9 cellular contexts compared by ENCODE assay signal in genomic region chr17:8152981-8153549, GRCh38. TPM values are rescaled to one million over a fixed set of nuclear protein-coding genes. Genes with fewer than 3 reads are reported as not detected.
DNase-seq lines count a peak whose midpoint lies in the region; ATAC-seq and TF ChIP-seq lines count a peak whose summit lies in the region.
"Had no signal": no experiment of that assay in that cellular context is flagged by ENCODE, and none has a peak within 500 bp of the region (broad histone marks: within the 10 kb centered on the region; RNA-seq: fewer than 3 reads in every experiment).

No MANE protein-coding gene starts in this region.

- intact Hi-C loops in breast epithelium (cut with DNase I; ENCODE audit: low total_unique reads), result no loop called here
- intact Hi-C loops in MCF 10A (cut with micrococcal nuclease), result loop anchor here (1.0 kb wide), 1 partner anchor 30 kb away; no protein-coding TSS in a partner anchor
- intact Hi-C loops in mammary epithelial cell (cut with micrococcal nuclease), result no loop called here

- H3K36me3 Mint-ChIP-seq in MCF 10A (ENCODE audit: insufficient read depth, unreplicated experiment), result peaks cover 5% of the 10 kb centered on the region

- H3K4me1 Mint-ChIP-seq in MCF 10A (ENCODE audit: insufficient read depth, unreplicated experiment), result peaks cover 27% of the 10 kb centered on the region

- H2BK15ac ChIP-seq in mesendoderm (replicated peaks; ENCODE audit: low read depth), result no peak overlapping the region

- dilution Hi-C loops in mammary epithelial cell (cut with HindIII; ENCODE audit: low sequenced_read_pairs), result no loop called here

- no peak overlapping the region for H3K4ac ChIP-seq in mesendoderm (ENCODE audit: low read depth, low read length)

- no peaks in the 10 kb centered on the region for H3K27me3 Mint-ChIP-seq in MCF 10A (ENCODE audit: insufficient read depth, unreplicated experiment)

- H3K18ac ChIP-seq in mesendoderm (ENCODE audit: low read length), result no peak overlapping the region

- no TSS peak for BruUV-seq in MCF 10A (replicated peaks; lab: Mats Ljungman, UMichigan)
- BruUV-seq in mammary epithelial cell (replicated peaks; lab: Mats Ljungman, UMichigan), result no TSS peak

- peak overlapping the region; percentile 99 for H3K9ac ChIP-seq in mammary epithelial cell (ENCODE audit: insufficient read depth, low read length)
- peak overlapping the region; percentile 40 for H3K9ac ChIP-seq in mesendoderm (ENCODE audit: low read length)

- H3K4me3 ChIP-seq in breast epithelium (peak overlapping the region; percentile 86 to 99 (median 90)), mammary epithelial cell (replicated peaks in 1 of 3; ENCODE audit: insufficient read depth in 1 of 3, low read depth in 2 of 3, low read length in 3 of 3) (peak overlapping the region in 1 of 3 experiments; percentile 28), mesendoderm (ENCODE audit: low read length) (no peak overlapping the region), urinary bladder (ENCODE audit: low read depth, low read length) (peak overlapping the region; percentile 13)

- no peak overlapping the region for H2BK5ac ChIP-seq in mesendoderm (ENCODE audit: low read length)

- 53% methylated on average over 5 of the region's 9 CpGs for WGBS in mammary epithelial cell (ENCODE audit: low coverage, missing lambda C conversion rate)
- no CpG with 5 or more reads among the region's 9 CpGs for WGBS in mesendoderm (ENCODE audit: extremely low coverage, insufficient coverage, low lambda C conversion rate)
- 63% methylated on average over 9 of the region's 9 CpGs for WGBS in urinary bladder

- H3K9me3 ChIP-seq in breast epithelium (no peaks in the 10 kb centered on the region), mammary epithelial cell (replicated peaks; ENCODE audit: insufficient read depth, low read length) (no peaks in the 10 kb centered on the region)

- no peak overlapping the region for H2AFZ ChIP-seq in mammary epithelial cell (ENCODE audit: low read depth, low read length)

- H3K27ac ChIP-seq in breast epithelium (peak overlapping the region; percentile 99 to 100), mammary epithelial cell (ENCODE audit: insufficient read depth, low read depth, low read length) (peak overlapping the region; percentile 100), mesendoderm (ENCODE audit: low read depth, low read length) (no peak overlapping the region), urinary bladder (ENCODE audit: low read depth) (peak overlapping the region; percentile 96)

- peak overlapping the region; percentile 89 for H3K4me2 ChIP-seq in mammary epithelial cell (ENCODE audit: insufficient read depth, low read depth, low read length)
- H3K4me2 ChIP-seq in mesendoderm (ENCODE audit: low read length), result no peak overlapping the region

- DNase-seq in breast epithelium (ENCODE audit: low spot score in 2 of 2) (peak in 1 of 2 donors; percentile 53), MCF 10A (ENCODE audit: unreplicated experiment) (no peak), mammary epithelial cell (no peak), mesendoderm (no peak), mesenteric fat pad (ENCODE audit: low spot score) (no peak), NK-92 (lab: John Stamatoyannopoulos, UW; ENCODE audit: unreplicated experiment) (no peak)

- CTCF ChIA-PET in MCF 10A (lab: Yijun Ruan, JAX), result interaction anchor here (0.8 to 8.7 kb wide), 3 partner anchors 10 to 146 kb away, joined by 3 to 59 read pairs (median 4); no protein-coding TSS in a partner anchor
- CTCF ChIA-PET in mammary epithelial cell (lab: Charles Lee; ENCODE audit: low non-redundant PET), result interaction anchor here (0.5 kb wide), 1 partner anchor 79 kb away, joined by 5 read pairs; no protein-coding TSS in a partner anchor

- H4K20me1 ChIP-seq in mammary epithelial cell (ENCODE audit: insufficient read depth, low read length), result no peaks in the 10 kb centered on the region

- H3K79me1 ChIP-seq in mesendoderm (ENCODE audit: low read length), result peaks cover 12% of the 10 kb centered on the region

- TF ChIP-seq CTCF in breast epithelium (IDR thresholded peaks at IDR 0.05) (no peak), MCF 10A (IDR thresholded peaks at IDR 0.05; ENCODE audit: unreplicated experiment) (no peak), mammary epithelial cell (conservative IDR thresholded peaks at IDR 0.05 in 1 of 2, IDR thresholded peaks at IDR 0.05 in 1 of 2; ENCODE audit: extremely low read depth in 1 of 2, insufficient read depth in 1 of 2, low read depth in 1 of 2, low read length in 2 of 2) (no peak)

- H3K4me3 Mint-ChIP-seq in MCF 10A (ENCODE audit: unreplicated experiment), result no peak overlapping the region

- no peak overlapping the region for H2AK5ac ChIP-seq in mesendoderm (ENCODE audit: low read length)

- no peak for ATAC-seq in GM21360 (IDR thresholded peaks at IDR 0.05; ENCODE audit: unreplicated experiment)

- H3K27me3 ChIP-seq in breast epithelium, result no peaks in the 10 kb centered on the region
- no peaks in the 10 kb centered on the region for H3K27me3 ChIP-seq in mammary epithelial cell (ENCODE audit: insufficient read depth, low read length)
- H3K27me3 ChIP-seq in mesendoderm (ENCODE audit: insufficient read depth, low read length, poor library complexity), result no peaks in the 10 kb centered on the region

- in situ Hi-C loops in mammary epithelial cell (cut with MboI; ENCODE audit: low sequenced_read_pairs in 2 of 2), result no loop called here

- no peak for TF ChIP-seq POLR2A in breast epithelium (IDR thresholded peaks at IDR 0.05)

- POLR2A ChIA-PET in MCF 10A (lab: Yijun Ruan, JAX), result interaction anchor here (0.6 to 16.5 kb wide), 17 partner anchors 8 to 525 kb away, joined by 3 to 429 read pairs (median 22); partner anchors contain the start of genes ALOXE3, BORCS6, CTC1 and HES7

- no peak overlapping the region for H3K27ac Mint-ChIP-seq in MCF 10A (ENCODE audit: low read depth, unreplicated experiment)

- peak overlapping the region; percentile 44 for H3K56ac ChIP-seq in mesendoderm (ENCODE audit: low read length)

- H3K79me2 ChIP-seq in mammary epithelial cell (ENCODE audit: insufficient read depth, low read length), result peaks cover 64% of the 10 kb centered on the region
- peaks cover 2% of the 10 kb centered on the region for H3K79me2 ChIP-seq in mesendoderm (ENCODE audit: control insufficient read depth, insufficient read depth, low read length)

- H4K5ac ChIP-seq in mesendoderm (ENCODE audit: low read length), result no peak overlapping the region

- H4K8ac ChIP-seq in mesendoderm (ENCODE audit: low read depth, low read length), result no peak overlapping the region

- peaks cover 10 to 13% of the 10 kb centered on the region in 2 donors for H3K4me1 ChIP-seq in breast epithelium
- H3K4me1 ChIP-seq in mammary epithelial cell (ENCODE audit: insufficient read depth, low read length), result peaks cover 36% of the 10 kb centered on the region
- H3K4me1 ChIP-seq in mesendoderm (ENCODE audit: control insufficient read depth, low read depth, low read length), result peaks cover 18% of the 10 kb centered on the region
- H3K4me1 ChIP-seq in urinary bladder (ENCODE audit: insufficient read depth), result no peaks in the 10 kb centered on the region

- no peak overlapping the region for H2BK120ac ChIP-seq in mesendoderm (ENCODE audit: low read depth, low read length)

- H3K23ac ChIP-seq in mesendoderm (ENCODE audit: low read length), result no peak overlapping the region

- H3K36me3 ChIP-seq in breast epithelium (peaks cover 11% of the 10 kb centered on the region), mammary epithelial cell (ENCODE audit: insufficient read depth, low read length) (peaks cover 20% of the 10 kb centered on the region), mesendoderm (ENCODE audit: control insufficient read depth, insufficient read depth, low read length) (peaks cover 2% of the 10 kb centered on the region), urinary bladder (ENCODE audit: insufficient read depth) (peaks cover 14% of the 10 kb centered on the region)

- no peaks in the 10 kb centered on the region for H3K9me3 Mint-ChIP-seq in MCF 10A (ENCODE audit: unreplicated experiment)

RNA-seq across cellular contexts. Expression of gene PER1, which starts 0.9 kb away (rescaled TPM):
- 100 to 1,000 TPM in 2 of 3 donors, 10 to 100 TPM in 1; 97.3 to 167 (median 115) TPM for total RNA-seq in breast epithelium
- total RNA-seq in MCF 10A (2022), result 165 and 190 TPM in 2 replicates
- total RNA-seq in mammary epithelial cell, result 10 to 100 TPM; 26.8 to 97.9 TPM
- polyA plus RNA-seq in mammary epithelial cell, result 16.8 TPM
- 96.6 TPM for polyA minus RNA-seq in mammary epithelial cell
- polyA plus RNA-seq in mesendoderm (2013, experiment 1 of 2), result 10.0 TPM
- 10.0 TPM for polyA plus RNA-seq in mesendoderm (2013, experiment 2 of 2)
- 29.9 TPM for total RNA-seq in urinary bladder
- polyA plus RNA-seq in urinary bladder, result 183 TPM
- 316 TPM for total RNA-seq in mesenteric fat pad

RNA-seq across cellular contexts. Expression of gene VAMP2, which starts 9.7 kb away (rescaled TPM):
- 10 to 100 TPM; 21.8 to 30.2 (median 28.1) TPM for total RNA-seq in breast epithelium
- 37.7 and 42.8 TPM in 2 replicates for total RNA-seq in MCF 10A (2022)
- 10 to 100 TPM in 1 of 2 donors, 1 to 10 TPM in 1; 9.2 to 30.8 TPM for total RNA-seq in mammary epithelial cell
- 7.2 TPM for polyA plus RNA-seq in mammary epithelial cell
- polyA minus RNA-seq in mammary epithelial cell, result 18.0 TPM
- 14.1 TPM for polyA plus RNA-seq in mesendoderm (2013, experiment 1 of 2)
- polyA plus RNA-seq in mesendoderm (2013, experiment 2 of 2), result 14.0 TPM
- 12.1 TPM for total RNA-seq in urinary bladder
- polyA plus RNA-seq in urinary bladder, result 81.4 TPM
- 52.4 TPM for total RNA-seq in mesenteric fat pad

RNA-seq across cellular contexts. Expression of gene TMEM107, which starts 23.1 kb away (rescaled TPM):
- total RNA-seq in breast epithelium (10 to 100 TPM; 15.7 to 83.1 (median 41.0) TPM), MCF 10A (2022) (7.6 and 8.4 TPM in 2 replicates), mammary epithelial cell (10 to 100 TPM; 23.8 to 24.0 TPM), urinary bladder (40.4 TPM), mesenteric fat pad (16.3 TPM)
- polyA plus RNA-seq in mammary epithelial cell (32.2 TPM), urinary bladder (21.6 TPM)
- 50.2 TPM for polyA minus RNA-seq in mammary epithelial cell
- polyA plus RNA-seq in mesendoderm (2013, experiment 1 of 2), result 3.7 TPM
- polyA plus RNA-seq in mesendoderm (2013, experiment 2 of 2), result 3.5 TPM

RNA-seq across cellular contexts. Expression of gene HES7, which starts 29.2 kb away (rescaled TPM):
- total RNA-seq in breast epithelium (not detected), MCF 10A (2022) (5.8 and 5.9 TPM in 2 replicates), mammary epithelial cell (1 to 10 TPM in 1 of 2 donors, under 1 TPM in 1; 0.33 to 1.9 TPM), urinary bladder (not detected), mesenteric fat pad (not detected)
- polyA plus RNA-seq in mammary epithelial cell (0.34 TPM), urinary bladder (0.24 TPM)
- not detected for polyA minus RNA-seq in mammary epithelial cell
- 0.10 TPM for polyA plus RNA-seq in mesendoderm (2013, experiment 1 of 2)
- polyA plus RNA-seq in mesendoderm (2013, experiment 2 of 2), result 0.17 TPM

RNA-seq across cellular contexts. Expression of gene ALOXE3, which starts 34.8 kb away (rescaled TPM):
- total RNA-seq in breast epithelium (under 1 TPM in 1 of 3 donors, not detected in 2; 0.73 TPM), MCF 10A (2022) (13.1 and 14.1 TPM in 2 replicates), mammary epithelial cell (10 to 100 TPM in 1 of 2 donors, 1 to 10 TPM in 1; 3.8 to 27.6 TPM), urinary bladder (not detected), mesenteric fat pad (not detected)
- polyA plus RNA-seq in mammary epithelial cell (9.2 TPM), urinary bladder (not detected)
- 5.9 TPM for polyA minus RNA-seq in mammary epithelial cell
- 0.06 TPM for polyA plus RNA-seq in mesendoderm (2013, experiment 1 of 2)
- polyA plus RNA-seq in mesendoderm (2013, experiment 2 of 2), result 0.04 TPM
- total RNA-seq: T-helper 1 cell treated with Interleukin-12 subunit alpha and Interleukin-12 subunit beta and Interleukin-4 antibody, amounts not matched to agents 30 ng/mL and 1 ng/mL, for 36 hours had no signal
